Comparison of ENCODE assay signal across 8 cellular contexts in the genomic region with DNA sequence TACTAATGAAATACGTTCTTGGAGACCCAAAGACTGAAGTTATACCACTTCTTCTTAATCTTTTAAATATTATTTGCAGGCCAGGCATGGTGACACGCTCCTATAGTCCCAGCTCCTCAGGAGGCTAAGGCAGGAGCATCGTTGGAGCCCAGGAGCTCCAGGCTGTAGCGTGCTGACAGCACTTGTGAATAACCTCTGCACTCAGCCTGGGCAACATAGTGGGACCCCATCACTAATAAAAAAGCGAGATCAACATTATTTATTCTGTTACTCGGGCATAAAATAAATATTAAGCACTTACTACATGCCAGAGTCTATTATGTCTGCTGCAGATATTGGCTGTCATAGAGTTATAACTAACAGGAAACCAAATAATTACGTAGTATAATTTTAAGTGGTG. TPM values are rescaled to one million over a fixed set of nuclear protein-coding genes. Genes with fewer than 3 reads are reported as not detected.
A peak's percentile ranks its signal among the peaks of the same experiment; 100 is the strongest.
DNase-seq lines count a peak whose midpoint lies in the region; ATAC-seq and TF ChIP-seq lines count a peak whose summit lies in the region.

No MANE protein-coding gene starts in this region.

- peaks cover 37% of the 10 kb centered on the region for H3K4me1 Mint-ChIP-seq in mesothelial cell of epicardium

- H3K4me1 ChIP-seq in heart left ventricle (peaks cover 0 to 36% (median 30%) of the 10 kb centered on the region in 12 donors), vagina (peaks cover 36% of the 10 kb centered on the region)

- H3K27ac Mint-ChIP-seq in mesothelial cell of epicardium, result no peak overlapping the region

- H3K36me3 ChIP-seq in heart left ventricle, result peaks cover 0 to 18% (median 4%) of the 10 kb centered on the region in 9 donors
- no peaks in the 10 kb centered on the region for H3K36me3 ChIP-seq in brain microvascular endothelial cell (replicated peaks)
- H3K36me3 ChIP-seq in vagina, result no peaks in the 10 kb centered on the region

- no peak for TF ChIP-seq CTCF in heart left ventricle (IDR thresholded peaks at IDR 0.05)
- no peak for TF ChIP-seq CTCF in brain microvascular endothelial cell (IDR thresholded peaks at IDR 0.05; ENCODE audit: low read depth, low read length, missing control alignments)
- no peak for TF ChIP-seq CTCF in mesothelial cell of epicardium (IDR thresholded peaks at IDR 0.05; ENCODE audit: unreplicated experiment)
- no peak for TF ChIP-seq CTCF in vagina (IDR thresholded peaks at IDR 0.05)
- no peak for TF ChIP-seq CTCF in GM10248 (IDR thresholded peaks at IDR 0.05; ENCODE audit: control extremely low read depth, extremely low read depth, low read depth, missing control alignments)

- ATAC-seq in heart left ventricle (no peak), left ventricle myocardium superior (no peak), GM21367 (IDR thresholded peaks at IDR 0.05; ENCODE audit: unreplicated experiment) (no peak)

- no peaks in the 10 kb centered on the region for H3K27me3 ChIP-seq in heart left ventricle
- H3K27me3 ChIP-seq in brain microvascular endothelial cell (replicated peaks), result no peaks in the 10 kb centered on the region
- no peaks in the 10 kb centered on the region for H3K27me3 ChIP-seq in vagina

- peaks cover 3% of the 10 kb centered on the region for H3K36me3 Mint-ChIP-seq in mesothelial cell of epicardium

- peak overlapping the region; percentile 95 for H3K4me3 Mint-ChIP-seq in mesothelial cell of epicardium

- DNase-seq in heart left ventricle, result no peak
- no peak for DNase-seq in left ventricle myocardium superior
- DNase-seq in brain microvascular endothelial cell, result no peak
- no peak for DNase-seq in mesothelial cell of epicardium (ENCODE audit: low spot score in 2 of 2, unreplicated experiment in 2 of 2)
- DNase-seq in vagina (ENCODE audit: extremely low spot score in 2 of 2), result no peak
- DNase-seq in NCI-H226, result no peak
- DNase-seq in GM10248 (ENCODE audit: extremely low spot score), result no peak

- H3K9me3 ChIP-seq in heart left ventricle (no peaks in the 10 kb centered on the region), vagina (no peaks in the 10 kb centered on the region)

- H3K27me3 Mint-ChIP-seq in mesothelial cell of epicardium (ENCODE audit: low read depth), result no peaks in the 10 kb centered on the region

- H3K4me3 ChIP-seq in heart left ventricle (peak overlapping the region; percentile 75 to 98 (median 88)), brain microvascular endothelial cell (ENCODE audit: low read depth, low read length) (peak overlapping the region; percentile 100), vagina (peak overlapping the region; percentile 90 to 99)

- in situ Hi-C loops in brain microvascular endothelial cell (cut with HindIII; ENCODE audit: low pct_ligation_motif_present, low sequenced_read_pairs), result no loop called here

- POLR2A ChIA-PET in GM10248 (lab: Yijun Ruan, JAX), result interaction anchor here (0.7 to 2.2 kb wide), 4 partner anchors 13 to 93 kb away, joined by 3 to 35 read pairs (median 4); partner anchors contain the start of genes C11orf54 and TAF1D

- H3K9me3 Mint-ChIP-seq in mesothelial cell of epicardium, result peaks cover 6% of the 10 kb centered on the region

- peak overlapping the region in 10 of 12 donors; percentile 88 to 98 (median 95) for H3K27ac ChIP-seq in heart left ventricle
- no peak overlapping the region for H3K27ac ChIP-seq in brain microvascular endothelial cell
- H3K27ac ChIP-seq in vagina, result peak overlapping the region; percentile 89

- CTCF ChIA-PET in GM10248 (lab: Yijun Ruan, JAX), result interaction anchor here (0.9 to 2.5 kb wide), 16 partner anchors 8 to 722 kb away, joined by 3 to 11 read pairs (median 4); partner anchors contain the start of genes C11orf54 and TAF1D

- intact Hi-C loops in heart left ventricle (cut with DNase I) (loop anchor here in 8 of 10 donors (5.0 kb wide), 1 partner anchor 41 kb away; the partner anchor contains the start of genes C11orf54 (in 8 of the 8) and TAF1D (in 8 of the 8)), left ventricle myocardium superior (cut with micrococcal nuclease) (loop anchor here (5.0 kb wide), 1 partner anchor 41 kb away; the partner anchor contains the start of genes C11orf54 and TAF1D), vagina (cut with DNase I) (no loop called here)

- 54 to 61% (median 60%) methylated on average over 7 of the region's 7 CpGs for WGBS in heart left ventricle, 4 donors

- TF ChIP-seq POLR2A in heart left ventricle (IDR thresholded peaks at IDR 0.05) (no peak), vagina (IDR thresholded peaks at IDR 0.05) (no peak)

RNA-seq across cellular contexts. Expression of gene MED17, which starts 0.7 kb away (rescaled TPM):
- 10 to 100 TPM; 14.6 to 28.6 (median 16.1) TPM for total RNA-seq in heart left ventricle
- polyA plus RNA-seq in heart left ventricle, result 10 to 100 TPM in 1 of 2 donors, 1 to 10 TPM in 1; 9.2 to 18.1 TPM
- 20.3 TPM for total RNA-seq in left ventricle myocardium superior
- total RNA-seq in mesothelial cell of epicardium, result 54.0 to 58.4 TPM (median 55.5 TPM) in 3 replicates
- 29.0 TPM for total RNA-seq in vagina

RNA-seq across cellular contexts. Expression of gene C11orf54, which starts 41.9 kb away (rescaled TPM):
- total RNA-seq in heart left ventricle (10 to 100 TPM; 23.7 to 46.2 (median 28.6) TPM), left ventricle myocardium superior (36.4 TPM), mesothelial cell of epicardium (29.0 to 37.7 TPM (median 34.5 TPM) in 3 replicates), vagina (19.4 TPM)
- 10 to 100 TPM; 17.2 to 22.6 TPM for polyA plus RNA-seq in heart left ventricle

RNA-seq across cellular contexts. Expression of gene TAF1D, which starts 42.1 kb away (rescaled TPM):
- 10 to 100 TPM; 17.0 to 52.5 (median 36.7) TPM for total RNA-seq in heart left ventricle
- polyA plus RNA-seq in heart left ventricle, result 10 to 100 TPM; 46.3 to 57.6 TPM
- 36.1 TPM for total RNA-seq in left ventricle myocardium superior
- 155 to 166 TPM (median 155 TPM) in 3 replicates for total RNA-seq in mesothelial cell of epicardium
- 148 TPM for total RNA-seq in vagina
